ENCODE assay signal across 1 cellular context in the genomic region with DNA sequence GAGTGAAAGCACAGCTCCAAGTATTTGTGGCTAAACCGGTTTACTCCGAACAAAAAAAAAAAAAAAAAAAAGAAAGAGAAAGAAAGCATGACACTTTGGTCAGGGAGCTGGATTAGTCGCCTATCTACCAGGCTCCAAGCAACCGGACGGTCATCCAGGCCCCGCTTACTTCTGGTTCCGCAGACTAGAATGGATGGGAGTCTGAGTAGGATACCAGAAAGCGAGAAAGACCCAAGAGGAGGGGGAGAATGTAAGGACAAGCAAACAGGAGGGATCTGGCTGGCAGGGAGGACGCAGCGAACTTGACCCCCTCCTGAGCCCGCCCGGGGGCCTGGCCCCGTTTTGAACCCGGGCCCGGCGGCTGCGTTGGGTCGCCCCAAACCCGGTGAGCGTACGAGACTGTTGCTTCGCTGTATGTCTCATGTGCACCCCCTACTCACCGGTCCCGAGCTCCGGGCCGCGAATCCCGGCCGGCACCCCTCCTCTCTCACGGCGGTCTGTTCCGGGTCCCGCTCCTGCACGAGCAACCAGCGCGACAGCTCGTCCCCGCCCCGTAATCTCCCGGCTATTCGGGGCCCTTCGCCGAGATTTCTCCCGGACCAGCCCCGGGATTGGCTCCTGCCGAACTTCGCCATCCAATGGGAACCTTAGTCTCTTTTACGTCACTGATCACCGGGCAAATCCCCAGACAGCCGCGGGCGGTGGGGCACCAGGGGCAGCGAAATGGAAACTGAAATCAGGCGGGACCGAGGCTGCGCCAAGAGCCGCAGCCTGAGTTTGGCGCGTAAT.
TF ChIP-seq lines count a peak whose summit lies in the region.

A gene with protein sequence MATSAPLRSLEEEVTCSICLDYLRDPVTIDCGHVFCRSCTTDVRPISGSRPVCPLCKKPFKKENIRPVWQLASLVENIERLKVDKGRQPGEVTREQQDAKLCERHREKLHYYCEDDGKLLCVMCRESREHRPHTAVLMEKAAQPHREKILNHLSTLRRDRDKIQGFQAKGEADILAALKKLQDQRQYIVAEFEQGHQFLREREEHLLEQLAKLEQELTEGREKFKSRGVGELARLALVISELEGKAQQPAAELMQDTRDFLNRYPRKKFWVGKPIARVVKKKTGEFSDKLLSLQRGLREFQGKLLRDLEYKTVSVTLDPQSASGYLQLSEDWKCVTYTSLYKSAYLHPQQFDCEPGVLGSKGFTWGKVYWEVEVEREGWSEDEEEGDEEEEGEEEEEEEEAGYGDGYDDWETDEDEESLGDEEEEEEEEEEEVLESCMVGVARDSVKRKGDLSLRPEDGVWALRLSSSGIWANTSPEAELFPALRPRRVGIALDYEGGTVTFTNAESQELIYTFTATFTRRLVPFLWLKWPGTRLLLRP (minus strand): TSS at position 542 of the 789 bp plus-strand sequence. CDS start 14,303 bp downstream, outside the sequence.

TF ChIP-seq in HepG2, 621 proteins besides CTCF, POLR2A, EP300 and RAD21 (continued from another document and continues in another):
- TF ChIP-seq ZNF138 (CRISPR knock-in tag; IDR thresholded peaks at IDR 0.05; ENCODE audit: low read depth): peak; percentile 71; the same call in 1 of the 2 replicates
- no peak for TF ChIP-seq ETV5 (CRISPR knock-in tag; IDR thresholded peaks at IDR 0.05; ENCODE audit: borderline replicate concordance)
- peak; percentile 60; the same call in 1 of the 2 replicates for TF ChIP-seq KLF6 (CRISPR knock-in tag; IDR thresholded peaks at IDR 0.05)
- TF ChIP-seq ARNT2 (CRISPR knock-in tag; IDR thresholded peaks at IDR 0.05; ENCODE audit: low read depth): peak; percentile 91
- no peak; the same call in 1 of the 2 replicates for TF ChIP-seq ZNF879 (CRISPR knock-in tag; IDR thresholded peaks at IDR 0.05)
- no peak for TF ChIP-seq ZUFSP (CRISPR knock-in tag; IDR thresholded peaks at IDR 0.05; ENCODE audit: borderline replicate concordance)
- no peak for TF ChIP-seq ZNF552 (CRISPR knock-in tag; IDR thresholded peaks at IDR 0.05; ENCODE audit: borderline replicate concordance)
- TF ChIP-seq MAF1 (CRISPR knock-in tag; IDR thresholded peaks at IDR 0.05; ENCODE audit: borderline replicate concordance): peak; percentile 66; the same call in 1 of the 2 replicates
- TF ChIP-seq, protein P1, sequence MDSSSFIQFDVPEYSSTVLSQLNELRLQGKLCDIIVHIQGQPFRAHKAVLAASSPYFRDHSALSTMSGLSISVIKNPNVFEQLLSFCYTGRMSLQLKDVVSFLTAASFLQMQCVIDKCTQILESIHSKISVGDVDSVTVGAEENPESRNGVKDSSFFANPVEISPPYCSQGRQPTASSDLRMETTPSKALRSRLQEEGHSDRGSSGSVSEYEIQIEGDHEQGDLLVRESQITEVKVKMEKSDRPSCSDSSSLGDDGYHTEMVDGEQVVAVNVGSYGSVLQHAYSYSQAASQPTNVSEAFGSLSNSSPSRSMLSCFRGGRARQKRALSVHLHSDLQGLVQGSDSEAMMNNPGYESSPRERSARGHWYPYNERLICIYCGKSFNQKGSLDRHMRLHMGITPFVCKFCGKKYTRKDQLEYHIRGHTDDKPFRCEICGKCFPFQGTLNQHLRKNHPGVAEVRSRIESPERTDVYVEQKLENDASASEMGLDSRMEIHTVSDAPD (CRISPR knock-in tag; IDR thresholded peaks at IDR 0.05): no peak
- no peak for TF ChIP-seq TBX3 (IDR thresholded peaks at IDR 0.05; ENCODE audit: borderline replicate concordance)
- TF ChIP-seq HDAC6 (IDR thresholded peaks at IDR 0.05; ENCODE audit: low read depth, low read length): no peak
- TF ChIP-seq, protein P2, sequence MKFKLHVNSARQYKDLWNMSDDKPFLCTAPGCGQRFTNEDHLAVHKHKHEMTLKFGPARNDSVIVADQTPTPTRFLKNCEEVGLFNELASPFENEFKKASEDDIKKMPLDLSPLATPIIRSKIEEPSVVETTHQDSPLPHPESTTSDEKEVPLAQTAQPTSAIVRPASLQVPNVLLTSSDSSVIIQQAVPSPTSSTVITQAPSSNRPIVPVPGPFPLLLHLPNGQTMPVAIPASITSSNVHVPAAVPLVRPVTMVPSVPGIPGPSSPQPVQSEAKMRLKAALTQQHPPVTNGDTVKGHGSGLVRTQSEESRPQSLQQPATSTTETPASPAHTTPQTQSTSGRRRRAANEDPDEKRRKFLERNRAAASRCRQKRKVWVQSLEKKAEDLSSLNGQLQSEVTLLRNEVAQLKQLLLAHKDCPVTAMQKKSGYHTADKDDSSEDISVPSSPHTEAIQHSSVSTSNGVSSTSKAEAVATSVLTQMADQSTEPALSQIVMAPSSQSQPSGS (CRISPR knock-in tag; IDR thresholded peaks at IDR 0.05): peak; percentile 23; the same call in 1 of the 2 replicates
- TF ChIP-seq ZNF296 (CRISPR knock-in tag; conservative IDR thresholded peaks at IDR 0.05): no peak
- no peak for TF ChIP-seq ZNF780A (CRISPR knock-in tag; IDR thresholded peaks at IDR 0.05)
- TF ChIP-seq KAT2B (IDR thresholded peaks at IDR 0.05; ENCODE audit: borderline replicate concordance, low read depth, low read length): no peak
- no peak for TF ChIP-seq HMGA1 (CRISPR knock-in tag; conservative IDR thresholded peaks at IDR 0.05)
- TF ChIP-seq, protein P3, sequence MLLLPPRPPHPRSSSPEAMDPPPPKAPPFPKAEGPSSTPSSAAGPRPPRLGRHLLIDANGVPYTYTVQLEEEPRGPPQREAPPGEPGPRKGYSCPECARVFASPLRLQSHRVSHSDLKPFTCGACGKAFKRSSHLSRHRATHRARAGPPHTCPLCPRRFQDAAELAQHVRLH (CRISPR knock-in tag; IDR thresholded peaks at IDR 0.05; ENCODE audit: borderline replicate concordance, low read depth): peak; percentile 40; the same call in 1 of the 2 replicates
- TF ChIP-seq RFXANK (CRISPR knock-in tag; IDR thresholded peaks at IDR 0.05): peak; percentile 100
- 0 out of 2 replicates have a peak, but pooled peaks have one; percentile 17 for TF ChIP-seq AKAP8 (CRISPR knock-in tag; IDR thresholded peaks at IDR 0.05)
- peak; percentile 76; the same call in 1 of the 2 replicates for TF ChIP-seq ZNF660 (CRISPR knock-in tag; IDR thresholded peaks at IDR 0.05; ENCODE audit: borderline replicate concordance, low read depth)
- TF ChIP-seq, protein P4, sequence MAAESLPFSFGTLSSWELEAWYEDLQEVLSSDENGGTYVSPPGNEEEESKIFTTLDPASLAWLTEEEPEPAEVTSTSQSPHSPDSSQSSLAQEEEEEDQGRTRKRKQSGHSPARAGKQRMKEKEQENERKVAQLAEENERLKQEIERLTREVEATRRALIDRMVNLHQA (CRISPR knock-in tag; IDR thresholded peaks at IDR 0.05): no peak
- TF ChIP-seq NR3C1 (CRISPR knock-in tag; IDR thresholded peaks at IDR 0.05): no peak
- no peak; the same call in 1 of the 2 replicates for TF ChIP-seq MIXL1 (CRISPR knock-in tag; IDR thresholded peaks at IDR 0.05)
- TF ChIP-seq CCAR2 (optimal IDR thresholded peaks at IDR 0.05; ENCODE audit: low read depth, low read length): no peak
- TF ChIP-seq SOX6 (IDR thresholded peaks at IDR 0.05): no peak
- peak; percentile 73 for TF ChIP-seq SOX6 (CRISPR knock-in tag; IDR thresholded peaks at IDR 0.05)
- 0 out of 2 replicates have a peak, but pooled peaks have one; percentile 64 for TF ChIP-seq CAMTA2 (CRISPR knock-in tag; IDR thresholded peaks at IDR 0.05; ENCODE audit: borderline replicate concordance)
- no peak; the same call in 1 of the 2 replicates for TF ChIP-seq MYPOP (CRISPR knock-in tag; IDR thresholded peaks at IDR 0.05)
- no peak; the same call in 1 of the 2 replicates for TF ChIP-seq ZSCAN29 (CRISPR knock-in tag; conservative IDR thresholded peaks at IDR 0.05)
- 0 out of 2 replicates have a peak, but pooled peaks have one; percentile 16 for TF ChIP-seq ZNF20 (CRISPR knock-in tag; IDR thresholded peaks at IDR 0.05)
- TF ChIP-seq PPARG (CRISPR knock-in tag; conservative IDR thresholded peaks at IDR 0.05): no peak
- TF ChIP-seq MAFK (conservative IDR thresholded peaks at IDR 0.05 in 1 of 2, IDR thresholded peaks at IDR 0.05 in 1 of 2; ENCODE audit: low read length in 2 of 2): no peak
- TF ChIP-seq, protein P5, sequence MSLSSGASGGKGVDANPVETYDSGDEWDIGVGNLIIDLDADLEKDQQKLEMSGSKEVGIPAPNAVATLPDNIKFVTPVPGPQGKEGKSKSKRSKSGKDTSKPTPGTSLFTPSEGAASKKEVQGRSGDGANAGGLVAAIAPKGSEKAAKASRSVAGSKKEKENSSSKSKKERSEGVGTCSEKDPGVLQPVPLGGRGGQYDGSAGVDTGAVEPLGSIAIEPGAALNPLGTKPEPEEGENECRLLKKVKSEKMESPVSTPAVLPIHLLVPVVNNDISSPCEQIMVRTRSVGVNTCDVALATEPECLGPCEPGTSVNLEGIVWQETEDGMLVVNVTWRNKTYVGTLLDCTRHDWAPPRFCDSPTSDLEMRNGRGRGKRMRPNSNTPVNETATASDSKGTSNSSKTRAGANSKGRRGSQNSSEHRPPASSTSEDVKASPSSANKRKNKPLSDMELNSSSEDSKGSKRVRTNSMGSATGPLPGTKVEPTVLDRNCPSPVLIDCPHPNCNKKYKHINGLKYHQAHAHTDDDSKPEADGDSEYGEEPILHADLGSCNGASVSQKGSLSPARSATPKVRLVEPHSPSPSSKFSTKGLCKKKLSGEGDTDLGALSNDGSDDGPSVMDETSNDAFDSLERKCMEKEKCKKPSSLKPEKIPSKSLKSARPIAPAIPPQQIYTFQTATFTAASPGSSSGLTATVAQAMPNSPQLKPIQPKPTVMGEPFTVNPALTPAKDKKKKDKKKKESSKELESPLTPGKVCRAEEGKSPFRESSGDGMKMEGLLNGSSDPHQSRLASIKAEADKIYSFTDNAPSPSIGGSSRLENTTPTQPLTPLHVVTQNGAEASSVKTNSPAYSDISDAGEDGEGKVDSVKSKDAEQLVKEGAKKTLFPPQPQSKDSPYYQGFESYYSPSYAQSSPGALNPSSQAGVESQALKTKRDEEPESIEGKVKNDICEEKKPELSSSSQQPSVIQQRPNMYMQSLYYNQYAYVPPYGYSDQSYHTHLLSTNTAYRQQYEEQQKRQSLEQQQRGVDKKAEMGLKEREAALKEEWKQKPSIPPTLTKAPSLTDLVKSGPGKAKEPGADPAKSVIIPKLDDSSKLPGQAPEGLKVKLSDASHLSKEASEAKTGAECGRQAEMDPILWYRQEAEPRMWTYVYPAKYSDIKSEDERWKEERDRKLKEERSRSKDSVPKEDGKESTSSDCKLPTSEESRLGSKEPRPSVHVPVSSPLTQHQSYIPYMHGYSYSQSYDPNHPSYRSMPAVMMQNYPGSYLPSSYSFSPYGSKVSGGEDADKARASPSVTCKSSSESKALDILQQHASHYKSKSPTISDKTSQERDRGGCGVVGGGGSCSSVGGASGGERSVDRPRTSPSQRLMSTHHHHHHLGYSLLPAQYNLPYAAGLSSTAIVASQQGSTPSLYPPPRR (CRISPR knock-in tag; IDR thresholded peaks at IDR 0.05; ENCODE audit: borderline replicate concordance): peak; percentile 70; the same call in 1 of the 2 replicates
- no peak for TF ChIP-seq TCF7 (IDR thresholded peaks at IDR 0.05; ENCODE audit: low read depth)
- TF ChIP-seq NCOA1 (CRISPR knock-in tag; IDR thresholded peaks at IDR 0.05): no peak
- TF ChIP-seq POGZ (CRISPR knock-in tag; IDR thresholded peaks at IDR 0.05): peak; percentile 71; the same call in 1 of the 2 replicates
- TF ChIP-seq GABPB1 (CRISPR knock-in tag; IDR thresholded peaks at IDR 0.05): peak; percentile 83
- peak; percentile 92 for TF ChIP-seq ZNF891 (CRISPR knock-in tag; IDR thresholded peaks at IDR 0.05)
- peak; percentile 88 for TF ChIP-seq YEATS2 (CRISPR knock-in tag; IDR thresholded peaks at IDR 0.05; ENCODE audit: borderline replicate concordance)
- TF ChIP-seq SAP130 (CRISPR knock-in tag; IDR thresholded peaks at IDR 0.05; ENCODE audit: low read depth): peak; percentile 97
- TF ChIP-seq SMARCE1 (IDR thresholded peaks at IDR 0.05; ENCODE audit: borderline replicate concordance): no peak
- TF ChIP-seq ZMYM3 (CRISPR knock-in tag; IDR thresholded peaks at IDR 0.05): no peak
- TF ChIP-seq XBP1 (CRISPR knock-in tag; IDR thresholded peaks at IDR 0.05): no peak; the same call in 1 of the 2 replicates
